In the genomic region with DNA sequence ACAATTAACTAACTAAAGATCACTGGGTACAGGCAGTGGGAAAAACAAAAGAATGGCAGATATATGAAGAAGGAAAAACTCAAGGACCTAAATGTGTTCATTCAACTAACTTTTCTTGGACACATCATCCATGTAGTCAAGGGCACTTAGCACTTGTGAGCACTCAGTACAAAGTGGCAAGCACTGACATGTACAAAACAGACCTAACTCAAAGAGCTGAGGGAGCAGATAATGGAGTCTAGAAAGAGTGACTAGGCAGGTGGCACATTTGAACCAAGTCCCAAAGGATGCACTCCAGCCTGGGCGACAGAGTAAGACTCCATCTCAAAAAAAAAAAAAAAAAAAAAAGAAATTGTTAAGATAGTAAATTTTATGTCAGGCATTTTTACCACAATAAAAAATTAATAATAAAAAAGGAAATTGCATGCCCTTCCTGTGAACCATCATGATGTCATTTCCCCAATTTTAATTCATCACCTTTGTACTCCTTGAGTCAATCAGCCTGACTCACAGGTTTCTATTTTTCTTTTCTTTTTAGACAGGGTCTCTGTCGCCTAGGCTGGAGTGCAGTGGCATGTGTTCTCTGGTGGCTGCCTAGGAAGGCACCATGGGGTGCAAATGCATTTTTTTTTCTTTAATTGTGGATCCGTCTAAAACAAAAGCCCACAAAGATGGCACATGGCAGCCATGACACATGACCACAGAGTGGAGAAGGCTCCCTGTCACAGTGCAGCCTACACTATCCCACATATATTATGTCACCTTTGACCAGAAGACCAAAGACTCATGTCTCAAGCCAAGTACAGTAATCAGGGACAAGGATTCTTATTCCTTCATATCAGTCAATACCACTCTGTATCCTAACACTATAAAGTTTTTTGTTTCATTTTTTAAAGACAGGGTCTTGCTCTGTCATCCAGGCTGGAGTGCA, we compare ENCODE assay signal across 14 cellular contexts.
DNase-seq lines count a peak whose midpoint lies in the region; ATAC-seq and TF ChIP-seq lines count a peak whose summit lies in the region.
"Had no signal": no experiment of that assay in that cellular context is flagged by ENCODE, and none has a peak within 500 bp of the region (broad histone marks: within the 10 kb centered on the region; RNA-seq: fewer than 3 reads in every experiment).

No MANE protein-coding gene starts in this region.

- intact Hi-C loops in Panc1 (cut with micrococcal nuclease; ENCODE audit: unreplicated experiment): no loop called here

- H3K4me1 ChIP-seq in ACC112 (ENCODE audit: control insufficient read depth, insufficient read depth, low read length, unreplicated experiment) (peaks cover 29% of the 10 kb centered on the region), Panc1 (ENCODE audit: control insufficient read depth, insufficient read depth, low read length) (no peaks in the 10 kb centered on the region)
- H3K4me1 ChIP-seq: esophagus muscularis mucosa had no signal

- no peaks in the 10 kb centered on the region for H3K36me3 Mint-ChIP-seq in type B pancreatic cell

- H3K4me1 Mint-ChIP-seq in type B pancreatic cell (ENCODE audit: unreplicated experiment): no peaks in the 10 kb centered on the region

- TF ChIP-seq CTCF in Panc1 (IDR thresholded peaks at IDR 0.05) (no peak), type B pancreatic cell (conservative IDR thresholded peaks at IDR 0.05) (no peak)

- H3K27ac ChIP-seq in ACC112 (ENCODE audit: low read depth, low read length) (peak overlapping the region; percentile 58), Panc1 (ENCODE audit: low read length) (no peak overlapping the region)
- H3K27ac ChIP-seq: esophagus muscularis mucosa, HL-60 had no signal

- no peaks in the 10 kb centered on the region for H3K27me3 Mint-ChIP-seq in type B pancreatic cell
- H3K27me3 Mint-ChIP-seq: naive B cell had no signal

- no TSS peak for BruUV-seq in Panc1 (replicated peaks; lab: Mats Ljungman, UMichigan)

- H3K4me3 Mint-ChIP-seq in type B pancreatic cell: no peak overlapping the region
- H3K4me3 Mint-ChIP-seq: T-cell had no signal

- H3K27me3 ChIP-seq in ACC112 (ENCODE audit: insufficient read depth, low read length) (no peaks in the 10 kb centered on the region), Panc1 (ENCODE audit: control insufficient read depth, insufficient read depth, low read length) (no peaks in the 10 kb centered on the region)
- H3K27me3 ChIP-seq: esophagus muscularis mucosa had no signal

- POLR2A ChIA-PET in Panc1 (lab: Charles Lee): no interaction called here

- H3K27ac Mint-ChIP-seq in type B pancreatic cell: no peak overlapping the region
- H3K27ac Mint-ChIP-seq: naive B cell, T-cell had no signal

- H3K9me3 Mint-ChIP-seq in type B pancreatic cell: no peaks in the 10 kb centered on the region
- H3K9me3 Mint-ChIP-seq: T-cell had no signal

- CTCF ChIA-PET in Panc1 (lab: Charles Lee): no interaction called here

- H3K4me3 ChIP-seq in ACC112 (ENCODE audit: low read depth, low read length) (no peak overlapping the region), Panc1 (ENCODE audit: low read depth in 2 of 2, low read length in 2 of 2) (no peak overlapping the region)
- H3K4me3 ChIP-seq: esophagus muscularis mucosa had no signal

- no peaks in the 10 kb centered on the region for H3K9me3 ChIP-seq in Panc1 (ENCODE audit: control insufficient read depth, insufficient read depth, low read depth, low read length)
- H3K9me3 ChIP-seq: esophagus muscularis mucosa had no signal

- in situ Hi-C loops in Panc1 (cut with HindIII; ENCODE audit: low pct_unique_long_range_greater_than_20kb, low sequenced_read_pairs): no loop called here

- H3K79me2 ChIP-seq in ACC112 (ENCODE audit: control insufficient read depth, insufficient read depth, low read length, unreplicated experiment): no peaks in the 10 kb centered on the region

- H2AFZ ChIP-seq in ACC112 (ENCODE audit: low read length, unreplicated experiment): no peak overlapping the region

- DNase-seq in Daoy (ENCODE audit: low read depth) (peak; percentile 23), Panc1 (ENCODE audit: low read depth, low spot score) (no peak), dermis blood vessel endothelial cell (peak; percentile 57), NCI-H2029 (lab: John Stamatoyannopoulos, UW) (no peak), KG1 (lab: John Stamatoyannopoulos, UW) (no peak), type B pancreatic cell (ENCODE audit: extremely low spot score, unreplicated experiment) (no peak)
- DNase-seq: naive B cell; OCI-M1; stimulated activated naive CD4-positive, alpha-beta T cell; T-cell had no signal

- 0 out of 2 replicates have a peak, but pooled peaks have one; percentile 38 for ATAC-seq in Panc1
- ATAC-seq: left lobe of liver, T-cell had no signal

- no peaks in the 10 kb centered on the region for H3K36me3 ChIP-seq in ACC112 (ENCODE audit: insufficient read depth, low read length)
- no peaks in the 10 kb centered on the region; the same call in 1 of the 2 replicates for H3K36me3 ChIP-seq in Panc1 (ENCODE audit: control insufficient read depth, insufficient read depth, low read length)
- H3K36me3 ChIP-seq: esophagus muscularis mucosa had no signal

Comparison
In these comparisons a context has a peak if more than half of its experiments do, and no peak if none do; other contexts are left out.
1. DNase-seq: peak in Daoy (single experiment) and dermis blood vessel endothelial cell (single experiment); none in Panc1 (single experiment), NCI-H2029 (single experiment), KG1 (single experiment) and type B pancreatic cell (single experiment).